Comparison of ENCODE assay signal across 17 cellular contexts in genomic region chr5:116404792-116405191, GRCh38.
"Had no signal": no experiment of that assay in that cellular context is flagged by ENCODE, and none has a peak within 500 bp of the region (broad histone marks: within the 10 kb centered on the region; RNA-seq: fewer than 3 reads in every experiment).

No MANE protein-coding gene starts in this region.

- H3K4me3 ChIP-seq: hepatocyte, left ventricle myocardium inferior, ovary, prostate gland, right atrium auricular region, thoracic aorta, upper lobe of left lung had no signal

- H3K9me3 ChIP-seq: left ventricle myocardium inferior, ovary, prostate gland, right atrium auricular region, thoracic aorta, upper lobe of left lung had no signal

- H3K36me3 ChIP-seq: ovary, prostate gland, right atrium auricular region, thoracic aorta, upper lobe of left lung had no signal

- ATAC-seq: activated naive CD4-positive, alpha-beta T cell treated with anti-CD3 and anti-CD28 coated beads, Interleukin-2, amount 50 U/mL, for 72 hours; foreskin keratinocyte; natural killer cell; WTC11 had no signal

- H3K27ac ChIP-seq: foreskin keratinocyte, hepatocyte, ovary, prostate gland, right atrium auricular region, thoracic aorta, upper lobe of left lung had no signal

- H3K27me3 ChIP-seq: foreskin keratinocyte, hepatocyte, ovary, right atrium auricular region, upper lobe of left lung had no signal

- H3K4me1 ChIP-seq: foreskin keratinocyte, prostate gland, right atrium auricular region, upper lobe of left lung had no signal

- DNase-seq: activated T-cell treated with anti-CD3 and anti-CD28 coated beads, Interleukin-2, amount 50 U/mL, for 1 hour; aorta; effector memory CD4-positive, alpha-beta T cell; foreskin keratinocyte; immature natural killer cell; left ventricle myocardium inferior; natural killer cell; ovary; stimulated activated CD4-positive, alpha-beta T cell treated with anti-CD3 and anti-CD28 coated beads, Interleukin-4, amount 100 ng/mL, for 24 hours; stimulated activated naive CD4-positive, alpha-beta T cell treated with Interleukin-2 at 50 U/mL for 16 hours; upper lobe of left lung had no signal
